In the genomic region with DNA sequence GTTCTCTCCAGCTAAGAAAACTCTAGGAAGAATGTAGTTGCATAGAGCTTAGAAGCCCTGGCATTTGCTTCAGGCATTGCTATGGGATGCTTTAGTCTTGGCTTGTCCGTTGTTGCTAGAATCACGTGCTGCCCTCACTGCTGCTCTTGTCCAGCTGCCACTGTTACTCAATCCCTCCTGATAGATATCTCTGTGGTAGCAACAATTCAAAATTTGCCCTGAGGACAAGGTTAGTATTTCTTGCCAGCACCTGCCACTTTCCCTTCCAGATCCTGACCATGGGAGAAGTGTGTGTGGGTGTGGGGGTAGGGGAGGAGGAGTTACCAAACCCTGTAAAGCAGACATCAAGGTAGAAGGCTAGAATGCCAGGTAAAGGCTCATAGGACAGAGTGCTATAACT, we compare ENCODE assay signal across 12 cellular contexts.
DNase-seq lines count a peak whose midpoint lies in the region; ATAC-seq and TF ChIP-seq lines count a peak whose summit lies in the region.
"Had no signal": no experiment of that assay in that cellular context is flagged by ENCODE, and none has a peak within 500 bp of the region (broad histone marks: within the 10 kb centered on the region; RNA-seq: fewer than 3 reads in every experiment).

No MANE protein-coding gene starts in this region.

- H3K9me3 ChIP-seq in SK-N-SH (no peaks in the 10 kb centered on the region), hepatocyte (ENCODE audit: low read depth) (no peaks in the 10 kb centered on the region), ovary (no peaks in the 10 kb centered on the region)
- H3K9me3 ChIP-seq: testis had no signal

- no peak for TF ChIP-seq POLR2A in ovary (IDR thresholded peaks at IDR 0.05)

- H3K36me3 Mint-ChIP-seq in stimulated activated effector memory CD8-positive, alpha-beta T cell treated with anti-CD3 and anti-CD28 coated beads, Interleukin-12 subunit alpha, Interleukin-12 subunit beta, amount 100 ng/mL, for 72 hours = no peaks in the 10 kb centered on the region
- no peaks in the 10 kb centered on the region for H3K36me3 Mint-ChIP-seq in CD14-positive monocyte
- H3K36me3 Mint-ChIP-seq: activated naive CD8-positive, alpha-beta T cell treated with anti-CD3 and anti-CD28 coated beads for 36 hours; memory B cell had no signal

- H3F3A ChIP-seq in SK-N-SH (replicated peaks; ENCODE audit: insufficient read depth) = no peaks in the 10 kb centered on the region

- H2AFZ ChIP-seq in SK-N-SH (ENCODE audit: low read depth) (no peak overlapping the region), hepatocyte (no peak overlapping the region)

- H3K4me3 Mint-ChIP-seq in stimulated activated effector memory CD8-positive, alpha-beta T cell treated with anti-CD3 and anti-CD28 coated beads, Interleukin-12 subunit alpha, Interleukin-12 subunit beta, amount 100 ng/mL, for 72 hours = no peak overlapping the region
- H3K4me3 Mint-ChIP-seq in CD14-positive monocyte = no peak overlapping the region
- H3K4me3 Mint-ChIP-seq: activated naive CD8-positive, alpha-beta T cell treated with anti-CD3 and anti-CD28 coated beads for 36 hours; memory B cell had no signal

- H3K27ac ChIP-seq in SK-N-SH (ENCODE audit: low read depth in 2 of 2, low read length in 1 of 2) (no peak overlapping the region), hepatocyte (no peak overlapping the region), ovary (no peak overlapping the region)
- H3K27ac ChIP-seq: testis had no signal

- POLR2A ChIA-PET in SK-N-SH (lab: Yijun Ruan, JAX) = no interaction called here

- H3K4me2 ChIP-seq in SK-N-SH = no peak overlapping the region
- H3K4me2 ChIP-seq in hepatocyte = no peak overlapping the region

- no peaks in the 10 kb centered on the region for H3K36me3 ChIP-seq in SK-N-SH (replicated peaks in 1 of 2; ENCODE audit: control insufficient read depth in 1 of 2, insufficient read depth in 2 of 2, low read length in 1 of 2)
- no peaks in the 10 kb centered on the region for H3K36me3 ChIP-seq in hepatocyte (replicated peaks; ENCODE audit: insufficient read depth, low read depth)
- H3K36me3 ChIP-seq in ovary = no peaks in the 10 kb centered on the region

- 14% methylated on average over 2 of the region's 2 CpGs for WGBS in SK-N-SH (ENCODE audit: low lambda C conversion rate)
- 45% methylated on average over 2 of the region's 2 CpGs for WGBS in hepatocyte (ENCODE audit: low lambda C conversion rate, missing lambda C conversion rate)
- 53 to 74% (median 55%) methylated on average over 2 of the region's 2 CpGs for WGBS in ovary, 3 donors

- no peak overlapping the region for H3K9ac ChIP-seq in SK-N-SH

- no peak for TF ChIP-seq RAD21 in SK-N-SH (IDR thresholded peaks at IDR 0.05; ENCODE audit: low read length)

- H3K9me2 ChIP-seq in SK-N-SH (no peaks in the 10 kb centered on the region), hepatocyte (replicated peaks; ENCODE audit: insufficient read depth) (no peaks in the 10 kb centered on the region)

- H3K27ac Mint-ChIP-seq in stimulated activated effector memory CD8-positive, alpha-beta T cell treated with anti-CD3 and anti-CD28 coated beads, Interleukin-12 subunit alpha, Interleukin-12 subunit beta, amount 100 ng/mL, for 72 hours = no peak overlapping the region
- peak overlapping the region in 1 of 7 donors; percentile 36 for H3K27ac Mint-ChIP-seq in CD14-positive monocyte
- H3K27ac Mint-ChIP-seq: activated naive CD8-positive, alpha-beta T cell treated with anti-CD3 and anti-CD28 coated beads for 36 hours; memory B cell had no signal

- H3K4me1 Mint-ChIP-seq in stimulated activated effector memory CD8-positive, alpha-beta T cell treated with anti-CD3 and anti-CD28 coated beads, Interleukin-12 subunit alpha, Interleukin-12 subunit beta, amount 100 ng/mL, for 72 hours = no peaks in the 10 kb centered on the region
- H3K4me1 Mint-ChIP-seq in CD14-positive monocyte = no peaks in the 10 kb centered on the region
- H3K4me1 Mint-ChIP-seq: memory B cell had no signal

- H3K27me3 ChIP-seq in SK-N-SH (ENCODE audit: insufficient read depth) = no peaks in the 10 kb centered on the region
- H3K27me3 ChIP-seq in hepatocyte = no peaks in the 10 kb centered on the region
- H3K27me3 ChIP-seq in ovary = no peaks in the 10 kb centered on the region
- H3K27me3 ChIP-seq: testis had no signal

- intact Hi-C loops in ovary (cut with DNase I) = no loop called here
- intact Hi-C loops in CD14-positive monocyte (cut with micrococcal nuclease) = no loop called here

- no peaks in the 10 kb centered on the region for H3K79me2 ChIP-seq in SK-N-SH (ENCODE audit: insufficient read depth)
- no peaks in the 10 kb centered on the region for H3K79me2 ChIP-seq in hepatocyte

- H3K4me3 ChIP-seq in SK-N-SH (ENCODE audit: low read depth in 2 of 2, low read length in 1 of 2) (no peak overlapping the region), hepatocyte (no peak overlapping the region), ovary (no peak overlapping the region)
- H3K4me3 ChIP-seq: testis had no signal

- DNase-seq in A172 (ENCODE audit: low spot score) (peak; percentile 7), NCI-H146 (lab: John Stamatoyannopoulos, UW) (peak; percentile 98), SK-N-SH (peak; percentile 20), hepatocyte (ENCODE audit: low spot score) (peak; percentile 5), ovary (no peak), CD14-positive monocyte (ENCODE audit: low spot score) (no peak)
- no peak for DNase-seq in stimulated activated effector memory CD8-positive, alpha-beta T cell treated with anti-CD3 and anti-CD28 coated beads, Interleukin-12 subunit alpha, Interleukin-12 subunit beta, amount 100 ng/mL, for 72 hours (ENCODE audit: low spot score in 2 of 2)
- DNase-seq: activated CD4-positive, CD25-positive, alpha-beta regulatory T cell; activated naive CD8-positive, alpha-beta T cell treated with anti-CD3 and anti-CD28 coated beads for 36 hours; testis had no signal

- CTCF ChIA-PET in SK-N-SH (lab: Yijun Ruan, JAX) = no interaction called here

- ATAC-seq in stimulated activated effector memory CD8-positive, alpha-beta T cell treated with anti-CD3 and anti-CD28 coated beads, Interleukin-12 subunit alpha, Interleukin-12 subunit beta, amount 100 ng/mL, for 72 hours = no peak
- no peak for ATAC-seq in HG03280 (IDR thresholded peaks at IDR 0.05; ENCODE audit: unreplicated experiment)

- H3K4me1 ChIP-seq in SK-N-SH (ENCODE audit: control insufficient read depth in 1 of 2, insufficient read depth in 2 of 2, low read depth in 1 of 2, low read length in 1 of 2) (peaks cover 0 to 5% of the 10 kb centered on the region in 2 experiments; a peak in 1 of 4 replicates), hepatocyte (ENCODE audit: insufficient read depth) (no peaks in the 10 kb centered on the region), ovary (ENCODE audit: insufficient read depth) (no peaks in the 10 kb centered on the region)
- H3K4me1 ChIP-seq: testis had no signal

- H4K20me1 ChIP-seq in SK-N-SH (ENCODE audit: insufficient read depth) (no peaks in the 10 kb centered on the region), hepatocyte (ENCODE audit: insufficient read depth, poor library complexity, severe bottlenecking) (no peaks in the 10 kb centered on the region)

- TF ChIP-seq EP300 in SK-N-SH (IDR thresholded peaks at IDR 0.05; ENCODE audit: borderline replicate concordance in 1 of 2, low read depth in 1 of 2, low read length in 1 of 2) (peak in 1 of 2 experiments; percentile 32; a peak in 1 of 4 replicates), ovary (IDR thresholded peaks at IDR 0.05) (no peak)

- H3K27me3 Mint-ChIP-seq in CD14-positive monocyte (ENCODE audit: low read depth in 3 of 3) = peaks cover 0 to 2% (median 0%) of the 10 kb centered on the region in 3 donors
- H3K27me3 Mint-ChIP-seq: activated naive CD8-positive, alpha-beta T cell treated with anti-CD3 and anti-CD28 coated beads for 36 hours; memory B cell had no signal

- H3K9me3 Mint-ChIP-seq in stimulated activated effector memory CD8-positive, alpha-beta T cell treated with anti-CD3 and anti-CD28 coated beads, Interleukin-12 subunit alpha, Interleukin-12 subunit beta, amount 100 ng/mL, for 72 hours = no peaks in the 10 kb centered on the region
- peaks cover 0 to 3% (median 0%) of the 10 kb centered on the region in 7 donors for H3K9me3 Mint-ChIP-seq in CD14-positive monocyte
- H3K9me3 Mint-ChIP-seq: activated naive CD8-positive, alpha-beta T cell treated with anti-CD3 and anti-CD28 coated beads for 36 hours; memory B cell had no signal

- TF ChIP-seq CTCF in SK-N-SH (IDR thresholded peaks at IDR 0.05) (no peak), hepatocyte (IDR thresholded peaks at IDR 0.05; ENCODE audit: poor library complexity) (no peak), ovary (IDR thresholded peaks at IDR 0.05) (no peak), CD14-positive monocyte (IDR thresholded peaks at IDR 0.05) (no peak)

TF ChIP-seq in SK-N-SH, 30 proteins besides CTCF, POLR2A, EP300 and RAD21 (continues in another document):
- TF ChIP-seq RFX5 (IDR thresholded peaks at IDR 0.05; ENCODE audit: low read length) (no peak), NRF1 (IDR thresholded peaks at IDR 0.05; ENCODE audit: low read depth, low read length) (no peak), GABPA (IDR thresholded peaks at IDR 0.05; ENCODE audit: low read depth) (no peak), NFIC (IDR thresholded peaks at IDR 0.05; ENCODE audit: borderline replicate concordance) (no peak), MXI1 (IDR thresholded peaks at IDR 0.05; ENCODE audit: low read depth, low read length) (0 out of 2 replicates have a peak, but pooled peaks have one; percentile 14), FOSL2 (IDR thresholded peaks at IDR 0.05; ENCODE audit: borderline replicate concordance, low read depth) (no peak), YY1 (IDR thresholded peaks at IDR 0.05; ENCODE audit: low read depth) (no peak)
- TF ChIP-seq, protein P1, sequence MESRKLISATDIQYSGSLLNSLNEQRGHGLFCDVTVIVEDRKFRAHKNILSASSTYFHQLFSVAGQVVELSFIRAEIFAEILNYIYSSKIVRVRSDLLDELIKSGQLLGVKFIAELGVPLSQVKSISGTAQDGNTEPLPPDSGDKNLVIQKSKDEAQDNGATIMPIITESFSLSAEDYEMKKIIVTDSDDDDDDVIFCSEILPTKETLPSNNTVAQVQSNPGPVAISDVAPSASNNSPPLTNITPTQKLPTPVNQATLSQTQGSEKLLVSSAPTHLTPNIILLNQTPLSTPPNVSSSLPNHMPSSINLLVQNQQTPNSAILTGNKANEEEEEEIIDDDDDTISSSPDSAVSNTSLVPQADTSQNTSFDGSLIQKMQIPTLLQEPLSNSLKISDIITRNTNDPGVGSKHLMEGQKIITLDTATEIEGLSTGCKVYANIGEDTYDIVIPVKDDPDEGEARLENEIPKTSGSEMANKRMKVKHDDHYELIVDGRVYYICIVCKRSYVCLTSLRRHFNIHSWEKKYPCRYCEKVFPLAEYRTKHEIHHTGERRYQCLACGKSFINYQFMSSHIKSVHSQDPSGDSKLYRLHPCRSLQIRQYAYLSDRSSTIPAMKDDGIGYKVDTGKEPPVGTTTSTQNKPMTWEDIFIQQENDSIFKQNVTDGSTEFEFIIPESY (IDR thresholded peaks at IDR 0.05; ENCODE audit: borderline replicate concordance, low read depth) = no peak

Comparison
In these comparisons a context has a peak if more than half of its experiments do, and no peak if none do; other contexts are left out.
1. DNase-seq: peak in A172 (single experiment), NCI-H146 (single experiment), SK-N-SH (single experiment) and hepatocyte (single experiment); none in ovary (0 of 5), stimulated activated effector memory CD8-positive, alpha-beta T cell treated with anti-CD3 and anti-CD28 coated beads, Interleukin-12 subunit alpha, Interleukin-12 subunit beta, amount 100 ng/mL, for 72 hours (0 of 2) and CD14-positive monocyte (single experiment).